ENCODE assay signal across 1 cellular context in the genomic region with DNA sequence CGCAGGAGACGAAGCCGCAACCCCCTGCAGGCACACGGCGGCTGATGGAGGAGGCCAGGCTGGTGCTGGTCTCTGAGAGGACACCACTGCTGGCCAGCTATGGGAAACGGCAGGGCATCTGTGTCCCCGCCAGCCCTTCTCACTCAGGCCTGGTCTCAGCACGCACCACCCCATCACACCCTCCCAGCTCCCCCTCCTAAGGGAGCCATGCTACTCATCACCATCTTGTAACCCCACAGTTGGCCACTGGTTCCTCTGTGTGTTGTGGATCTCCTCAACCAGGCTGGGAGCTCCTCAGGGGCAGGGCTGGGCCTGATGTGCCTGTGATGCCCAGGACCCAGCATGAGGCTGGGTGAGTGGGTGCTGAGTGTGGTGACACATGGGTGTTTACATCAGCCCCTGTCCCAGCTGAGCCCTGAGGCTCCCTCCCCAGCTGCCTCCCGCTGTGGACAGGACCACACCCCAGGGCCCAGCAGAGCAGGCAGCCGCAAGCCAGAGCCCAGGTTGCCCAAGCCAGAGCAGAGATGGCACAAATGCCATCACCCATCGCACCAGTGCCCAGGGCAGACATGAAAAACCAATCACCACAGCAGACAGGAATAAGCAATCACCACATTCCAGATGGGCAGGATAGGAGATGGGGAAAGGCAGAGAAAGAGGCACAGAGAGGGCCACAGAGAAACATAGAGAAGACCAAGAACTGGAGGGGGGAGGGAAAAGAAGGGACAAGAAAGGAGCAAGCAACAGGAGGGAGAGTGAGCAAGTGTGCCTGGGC.
TF ChIP-seq lines count a peak whose summit lies in the region.

No MANE protein-coding gene starts in this region.

TF ChIP-seq in K562, 482 proteins besides CTCF, POLR2A, EP300 and RAD21 (continued from another document):
- TF ChIP-seq, protein P1, sequence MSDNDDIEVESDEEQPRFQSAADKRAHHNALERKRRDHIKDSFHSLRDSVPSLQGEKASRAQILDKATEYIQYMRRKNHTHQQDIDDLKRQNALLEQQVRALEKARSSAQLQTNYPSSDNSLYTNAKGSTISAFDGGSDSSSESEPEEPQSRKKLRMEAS (CRISPR knock-in tag; IDR thresholded peaks at IDR 0.05): no peak
- TF ChIP-seq, protein P2, sequence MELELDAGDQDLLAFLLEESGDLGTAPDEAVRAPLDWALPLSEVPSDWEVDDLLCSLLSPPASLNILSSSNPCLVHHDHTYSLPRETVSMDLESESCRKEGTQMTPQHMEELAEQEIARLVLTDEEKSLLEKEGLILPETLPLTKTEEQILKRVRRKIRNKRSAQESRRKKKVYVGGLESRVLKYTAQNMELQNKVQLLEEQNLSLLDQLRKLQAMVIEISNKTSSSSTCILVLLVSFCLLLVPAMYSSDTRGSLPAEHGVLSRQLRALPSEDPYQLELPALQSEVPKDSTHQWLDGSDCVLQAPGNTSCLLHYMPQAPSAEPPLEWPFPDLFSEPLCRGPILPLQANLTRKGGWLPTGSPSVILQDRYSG (tag; conservative IDR thresholded peaks at IDR 0.05; ENCODE audit: low read depth): no peak
- no peak for TF ChIP-seq PYGO2 (tag; IDR thresholded peaks at IDR 0.05)
- TF ChIP-seq KLF1 (tag; IDR thresholded peaks at IDR 0.05): no peak
- TF ChIP-seq, protein P3, sequence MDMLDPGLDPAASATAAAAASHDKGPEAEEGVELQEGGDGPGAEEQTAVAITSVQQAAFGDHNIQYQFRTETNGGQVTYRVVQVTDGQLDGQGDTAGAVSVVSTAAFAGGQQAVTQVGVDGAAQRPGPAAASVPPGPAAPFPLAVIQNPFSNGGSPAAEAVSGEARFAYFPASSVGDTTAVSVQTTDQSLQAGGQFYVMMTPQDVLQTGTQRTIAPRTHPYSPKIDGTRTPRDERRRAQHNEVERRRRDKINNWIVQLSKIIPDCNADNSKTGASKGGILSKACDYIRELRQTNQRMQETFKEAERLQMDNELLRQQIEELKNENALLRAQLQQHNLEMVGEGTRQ (CRISPR knock-in tag; IDR thresholded peaks at IDR 0.05): no peak
- no peak for TF ChIP-seq ZNF253 (CRISPR knock-in tag; conservative IDR thresholded peaks at IDR 0.05)
- TF ChIP-seq RNF2 (IDR thresholded peaks at IDR 0.05): no peak
- 0 out of 2 replicates have a peak, but pooled peaks have one; percentile 38 for TF ChIP-seq ZKSCAN1 (IDR thresholded peaks at IDR 0.05; ENCODE audit: low read depth, low read length)
- TF ChIP-seq, protein P4, sequence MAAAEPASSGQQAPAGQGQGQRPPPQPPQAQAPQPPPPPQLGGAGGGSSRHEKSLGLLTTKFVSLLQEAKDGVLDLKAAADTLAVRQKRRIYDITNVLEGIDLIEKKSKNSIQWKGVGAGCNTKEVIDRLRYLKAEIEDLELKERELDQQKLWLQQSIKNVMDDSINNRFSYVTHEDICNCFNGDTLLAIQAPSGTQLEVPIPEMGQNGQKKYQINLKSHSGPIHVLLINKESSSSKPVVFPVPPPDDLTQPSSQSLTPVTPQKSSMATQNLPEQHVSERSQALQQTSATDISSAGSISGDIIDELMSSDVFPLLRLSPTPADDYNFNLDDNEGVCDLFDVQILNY (CRISPR knock-in tag; IDR thresholded peaks at IDR 0.05): no peak
- TF ChIP-seq ADNP (tag; IDR thresholded peaks at IDR 0.05): no peak
- no peak for TF ChIP-seq MAFF (IDR thresholded peaks at IDR 0.05; ENCODE audit: low read length)
- TF ChIP-seq, protein P5, sequence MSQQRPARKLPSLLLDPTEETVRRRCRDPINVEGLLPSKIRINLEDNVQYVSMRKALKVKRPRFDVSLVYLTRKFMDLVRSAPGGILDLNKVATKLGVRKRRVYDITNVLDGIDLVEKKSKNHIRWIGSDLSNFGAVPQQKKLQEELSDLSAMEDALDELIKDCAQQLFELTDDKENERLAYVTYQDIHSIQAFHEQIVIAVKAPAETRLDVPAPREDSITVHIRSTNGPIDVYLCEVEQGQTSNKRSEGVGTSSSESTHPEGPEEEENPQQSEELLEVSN (IDR thresholded peaks at IDR 0.05; ENCODE audit: borderline replicate concordance in 1 of 2, extremely low read depth in 1 of 2, insufficient read depth in 1 of 2, insufficient read length in 1 of 2, low read depth in 1 of 2, low read length in 1 of 2, poor library complexity in 1 of 2, severe bottlenecking in 1 of 2): peak in 1 of 2 experiments; percentile 44
- TF ChIP-seq, protein P6, sequence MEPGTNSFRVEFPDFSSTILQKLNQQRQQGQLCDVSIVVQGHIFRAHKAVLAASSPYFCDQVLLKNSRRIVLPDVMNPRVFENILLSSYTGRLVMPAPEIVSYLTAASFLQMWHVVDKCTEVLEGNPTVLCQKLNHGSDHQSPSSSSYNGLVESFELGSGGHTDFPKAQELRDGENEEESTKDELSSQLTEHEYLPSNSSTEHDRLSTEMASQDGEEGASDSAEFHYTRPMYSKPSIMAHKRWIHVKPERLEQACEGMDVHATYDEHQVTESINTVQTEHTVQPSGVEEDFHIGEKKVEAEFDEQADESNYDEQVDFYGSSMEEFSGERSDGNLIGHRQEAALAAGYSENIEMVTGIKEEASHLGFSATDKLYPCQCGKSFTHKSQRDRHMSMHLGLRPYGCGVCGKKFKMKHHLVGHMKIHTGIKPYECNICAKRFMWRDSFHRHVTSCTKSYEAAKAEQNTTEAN (CRISPR knock-in tag; IDR thresholded peaks at IDR 0.05): no peak
- TF ChIP-seq HEY1 (CRISPR knock-in tag; IDR thresholded peaks at IDR 0.05; ENCODE audit: borderline replicate concordance): no peak
- TF ChIP-seq, protein P7, sequence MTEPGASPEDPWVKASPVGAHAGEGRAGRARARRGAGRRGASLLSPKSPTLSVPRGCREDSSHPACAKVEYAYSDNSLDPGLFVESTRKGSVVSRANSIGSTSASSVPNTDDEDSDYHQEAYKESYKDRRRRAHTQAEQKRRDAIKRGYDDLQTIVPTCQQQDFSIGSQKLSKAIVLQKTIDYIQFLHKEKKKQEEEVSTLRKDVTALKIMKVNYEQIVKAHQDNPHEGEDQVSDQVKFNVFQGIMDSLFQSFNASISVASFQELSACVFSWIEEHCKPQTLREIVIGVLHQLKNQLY (CRISPR knock-in tag; conservative IDR thresholded peaks at IDR 0.05): no peak
- TF ChIP-seq KLF6 (CRISPR knock-in tag; IDR thresholded peaks at IDR 0.05; ENCODE audit: borderline replicate concordance): no peak
- TF ChIP-seq NELFE (IDR thresholded peaks at IDR 0.05; ENCODE audit: insufficient read depth, insufficient read length): no peak
- no peak for TF ChIP-seq TEAD4 (IDR thresholded peaks at IDR 0.05; ENCODE audit: low read length)
- no peak for TF ChIP-seq TEAD4 (CRISPR knock-in tag; IDR thresholded peaks at IDR 0.05; ENCODE audit: borderline replicate concordance)
- TF ChIP-seq ZNF431 (CRISPR knock-in tag; IDR thresholded peaks at IDR 0.05): no peak
- TF ChIP-seq, protein P8, sequence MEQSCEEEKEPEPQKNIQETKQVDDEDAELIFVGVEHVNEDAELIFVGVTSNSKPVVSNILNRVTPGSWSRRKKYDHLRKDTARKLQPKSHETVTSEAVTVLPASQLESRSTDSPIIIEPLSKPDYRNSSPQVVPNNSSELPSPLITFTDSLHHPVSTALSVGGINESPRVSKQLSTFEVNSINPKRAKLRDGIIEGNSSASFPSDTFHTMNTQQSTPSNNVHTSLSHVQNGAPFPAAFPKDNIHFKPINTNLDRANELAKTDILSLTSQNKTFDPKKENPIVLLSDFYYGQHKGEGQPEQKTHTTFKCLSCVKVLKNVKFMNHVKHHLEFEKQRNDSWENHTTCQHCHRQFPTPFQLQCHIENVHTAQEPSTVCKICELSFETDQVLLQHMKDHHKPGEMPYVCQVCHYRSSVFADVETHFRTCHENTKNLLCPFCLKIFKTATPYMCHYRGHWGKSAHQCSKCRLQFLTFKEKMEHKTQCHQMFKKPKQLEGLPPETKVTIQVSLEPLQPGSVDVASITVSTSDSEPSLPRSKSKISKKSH (CRISPR knock-in tag; IDR thresholded peaks at IDR 0.05): no peak
- TF ChIP-seq TEAD2 (tag; IDR thresholded peaks at IDR 0.05): no peak
- TF ChIP-seq, protein P9, sequence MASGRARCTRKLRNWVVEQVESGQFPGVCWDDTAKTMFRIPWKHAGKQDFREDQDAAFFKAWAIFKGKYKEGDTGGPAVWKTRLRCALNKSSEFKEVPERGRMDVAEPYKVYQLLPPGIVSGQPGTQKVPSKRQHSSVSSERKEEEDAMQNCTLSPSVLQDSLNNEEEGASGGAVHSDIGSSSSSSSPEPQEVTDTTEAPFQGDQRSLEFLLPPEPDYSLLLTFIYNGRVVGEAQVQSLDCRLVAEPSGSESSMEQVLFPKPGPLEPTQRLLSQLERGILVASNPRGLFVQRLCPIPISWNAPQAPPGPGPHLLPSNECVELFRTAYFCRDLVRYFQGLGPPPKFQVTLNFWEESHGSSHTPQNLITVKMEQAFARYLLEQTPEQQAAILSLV (tag; IDR thresholded peaks at IDR 0.05): no peak
- no peak for TF ChIP-seq DDX20 (tag; IDR thresholded peaks at IDR 0.05; ENCODE audit: low read depth)
- no peak for TF ChIP-seq ZNF780A (CRISPR knock-in tag; IDR thresholded peaks at IDR 0.05)
- TF ChIP-seq ZNF57 (CRISPR knock-in tag; IDR thresholded peaks at IDR 0.05): no peak
- TF ChIP-seq, protein P10, sequence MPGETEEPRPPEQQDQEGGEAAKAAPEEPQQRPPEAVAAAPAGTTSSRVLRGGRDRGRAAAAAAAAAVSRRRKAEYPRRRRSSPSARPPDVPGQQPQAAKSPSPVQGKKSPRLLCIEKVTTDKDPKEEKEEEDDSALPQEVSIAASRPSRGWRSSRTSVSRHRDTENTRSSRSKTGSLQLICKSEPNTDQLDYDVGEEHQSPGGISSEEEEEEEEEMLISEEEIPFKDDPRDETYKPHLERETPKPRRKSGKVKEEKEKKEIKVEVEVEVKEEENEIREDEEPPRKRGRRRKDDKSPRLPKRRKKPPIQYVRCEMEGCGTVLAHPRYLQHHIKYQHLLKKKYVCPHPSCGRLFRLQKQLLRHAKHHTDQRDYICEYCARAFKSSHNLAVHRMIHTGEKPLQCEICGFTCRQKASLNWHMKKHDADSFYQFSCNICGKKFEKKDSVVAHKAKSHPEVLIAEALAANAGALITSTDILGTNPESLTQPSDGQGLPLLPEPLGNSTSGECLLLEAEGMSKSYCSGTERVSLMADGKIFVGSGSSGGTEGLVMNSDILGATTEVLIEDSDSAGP (CRISPR knock-in tag; IDR thresholded peaks at IDR 0.05): no peak
- 0 out of 2 replicates have a peak, but pooled peaks have one; percentile 22 for TF ChIP-seq ZBTB17 (CRISPR knock-in tag; IDR thresholded peaks at IDR 0.05)
- TF ChIP-seq PHF20 (IDR thresholded peaks at IDR 0.05; ENCODE audit: partially characterized antibody): no peak
- TF ChIP-seq ZNF133 (CRISPR knock-in tag; IDR thresholded peaks at IDR 0.05): no peak
- TF ChIP-seq, protein P11, sequence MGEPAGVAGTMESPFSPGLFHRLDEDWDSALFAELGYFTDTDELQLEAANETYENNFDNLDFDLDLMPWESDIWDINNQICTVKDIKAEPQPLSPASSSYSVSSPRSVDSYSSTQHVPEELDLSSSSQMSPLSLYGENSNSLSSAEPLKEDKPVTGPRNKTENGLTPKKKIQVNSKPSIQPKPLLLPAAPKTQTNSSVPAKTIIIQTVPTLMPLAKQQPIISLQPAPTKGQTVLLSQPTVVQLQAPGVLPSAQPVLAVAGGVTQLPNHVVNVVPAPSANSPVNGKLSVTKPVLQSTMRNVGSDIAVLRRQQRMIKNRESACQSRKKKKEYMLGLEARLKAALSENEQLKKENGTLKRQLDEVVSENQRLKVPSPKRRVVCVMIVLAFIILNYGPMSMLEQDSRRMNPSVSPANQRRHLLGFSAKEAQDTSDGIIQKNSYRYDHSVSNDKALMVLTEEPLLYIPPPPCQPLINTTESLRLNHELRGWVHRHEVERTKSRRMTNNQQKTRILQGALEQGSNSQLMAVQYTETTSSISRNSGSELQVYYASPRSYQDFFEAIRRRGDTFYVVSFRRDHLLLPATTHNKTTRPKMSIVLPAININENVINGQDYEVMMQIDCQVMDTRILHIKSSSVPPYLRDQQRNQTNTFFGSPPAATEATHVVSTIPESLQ (CRISPR knock-in tag; IDR thresholded peaks at IDR 0.05): no peak
- no peak for TF ChIP-seq FOXJ3 (CRISPR knock-in tag; IDR thresholded peaks at IDR 0.05)
- peak; percentile 27; the same call in 1 of the 2 replicates for TF ChIP-seq NFATC3 (IDR thresholded peaks at IDR 0.05)
- no peak for TF ChIP-seq SMAD4 (CRISPR knock-in tag; conservative IDR thresholded peaks at IDR 0.05)
- TF ChIP-seq, protein P12, sequence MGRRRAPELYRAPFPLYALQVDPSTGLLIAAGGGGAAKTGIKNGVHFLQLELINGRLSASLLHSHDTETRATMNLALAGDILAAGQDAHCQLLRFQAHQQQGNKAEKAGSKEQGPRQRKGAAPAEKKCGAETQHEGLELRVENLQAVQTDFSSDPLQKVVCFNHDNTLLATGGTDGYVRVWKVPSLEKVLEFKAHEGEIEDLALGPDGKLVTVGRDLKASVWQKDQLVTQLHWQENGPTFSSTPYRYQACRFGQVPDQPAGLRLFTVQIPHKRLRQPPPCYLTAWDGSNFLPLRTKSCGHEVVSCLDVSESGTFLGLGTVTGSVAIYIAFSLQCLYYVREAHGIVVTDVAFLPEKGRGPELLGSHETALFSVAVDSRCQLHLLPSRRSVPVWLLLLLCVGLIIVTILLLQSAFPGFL (CRISPR knock-in tag; IDR thresholded peaks at IDR 0.05): no peak
- 0 out of 2 replicates have a peak, but pooled peaks have one; percentile 35 for TF ChIP-seq NR4A1 (CRISPR knock-in tag; IDR thresholded peaks at IDR 0.05)
- TF ChIP-seq NR4A1 (tag; IDR thresholded peaks at IDR 0.05): no peak
TF ChIP-seq in K562: peak in this region for 18.
